In genomic region chr7:149003018-149003417, GRCh38 we compare ENCODE assay signal across 15 cellular contexts. TPM values are rescaled to one million over a fixed set of nuclear protein-coding genes. Genes with fewer than 3 reads are reported as not detected.
DNase-seq lines count a peak whose midpoint lies in the region; ATAC-seq and TF ChIP-seq lines count a peak whose summit lies in the region.
"Had no signal": no experiment of that assay in that cellular context is flagged by ENCODE, and none has a peak within 500 bp of the region (broad histone marks: within the 10 kb centered on the region; RNA-seq: fewer than 3 reads in every experiment).

No MANE protein-coding gene starts in this region.

- H3K9me3 ChIP-seq in spleen = no peaks in the 10 kb centered on the region
- H3K9me3 ChIP-seq: BE2C had no signal

- H3K79me2 ChIP-seq in GM23338 (replicated peaks; ENCODE audit: insufficient read depth) = 0 out of 2 replicates have a peak, but pooled peaks cover 3% of the 10 kb centered on the region

- peaks cover 9% of the 10 kb centered on the region; the same call in 1 of the 2 replicates for H4K20me1 ChIP-seq in GM23338 (replicated peaks; ENCODE audit: insufficient read depth)

- peaks cover 35% of the 10 kb centered on the region for H3K36me3 ChIP-seq in GM23338 (ENCODE audit: insufficient read depth)
- H3K36me3 ChIP-seq in spleen = peaks cover 0 to 72% (median 54%) of the 10 kb centered on the region in 6 donors

- TF ChIP-seq POLR2A in spleen (IDR thresholded peaks at IDR 0.05) = no peak

- no peak overlapping the region for H3K4me3 Mint-ChIP-seq in Calu3 (ENCODE audit: low read depth, unreplicated experiment)
- H3K4me3 Mint-ChIP-seq in GM23338 = no peak overlapping the region
- H3K4me3 Mint-ChIP-seq in endothelial cell (ENCODE audit: unreplicated experiment) = no peak overlapping the region
- H3K4me3 Mint-ChIP-seq: CD4-positive, CD25-positive, alpha-beta regulatory T cell; HFFc6 had no signal

- H3K4me1 Mint-ChIP-seq in Calu3 (ENCODE audit: low read depth, unreplicated experiment) (peaks cover 8% of the 10 kb centered on the region), GM23338 (peaks cover 2% of the 10 kb centered on the region; the same call in 2 of the 3 replicates), endothelial cell (ENCODE audit: unreplicated experiment) (no peaks in the 10 kb centered on the region)

- TF ChIP-seq CTCF in Calu3 (IDR thresholded peaks at IDR 0.05; ENCODE audit: unreplicated experiment) (no peak), GM23338 (conservative IDR thresholded peaks at IDR 0.05; ENCODE audit: low read depth in 2 of 2) (no peak), endothelial cell (IDR thresholded peaks at IDR 0.05; ENCODE audit: unreplicated experiment) (no peak), spleen (IDR thresholded peaks at IDR 0.05 in 8 of 11, conservative IDR thresholded peaks at IDR 0.05 in 3 of 11) (no peak)

- no TSS peak for BruUV-seq in Calu3 (replicated peaks; lab: Mats Ljungman, UMichigan)

- CTCF ChIA-PET in Calu3 (lab: Charles Lee) = no interaction called here

- H3K27ac Mint-ChIP-seq in Calu3 (ENCODE audit: unreplicated experiment) (peak overlapping the region; percentile 28), GM23338 (no peak overlapping the region), endothelial cell (ENCODE audit: unreplicated experiment) (peak overlapping the region; percentile 22)
- H3K27ac Mint-ChIP-seq: HFFc6 had no signal

- H3F3A ChIP-seq in GM23338 (replicated peaks; ENCODE audit: low read depth) = peaks cover 15% of the 10 kb centered on the region; the same call in 1 of the 2 replicates

- H3K27me3 Mint-ChIP-seq in Calu3 (ENCODE audit: unreplicated experiment) = no peaks in the 10 kb centered on the region
- H3K27me3 Mint-ChIP-seq in GM23338 (ENCODE audit: insufficient read depth, low read depth, poor library complexity) = peaks cover 10% of the 10 kb centered on the region
- no peaks in the 10 kb centered on the region for H3K27me3 Mint-ChIP-seq in endothelial cell (ENCODE audit: unreplicated experiment)
- H3K27me3 Mint-ChIP-seq: CD4-positive, CD25-positive, alpha-beta regulatory T cell; CD8-positive, alpha-beta memory T cell had no signal

- H3K27me3 ChIP-seq in GM23338 (ENCODE audit: insufficient read depth) (no peaks in the 10 kb centered on the region), spleen (replicated peaks in 1 of 7) (no peaks in the 10 kb centered on the region)
- H3K27me3 ChIP-seq: BE2C had no signal

- H3K36me3 Mint-ChIP-seq in Calu3 (ENCODE audit: insufficient read depth, unreplicated experiment) = peaks cover 69% of the 10 kb centered on the region
- peaks cover 63% of the 10 kb centered on the region for H3K36me3 Mint-ChIP-seq in GM23338 (ENCODE audit: low read depth)
- H3K36me3 Mint-ChIP-seq in endothelial cell (ENCODE audit: low read depth, unreplicated experiment) = peaks cover 35% of the 10 kb centered on the region

- DNase-seq in Calu3 (no peak), GM23338 (ENCODE audit: low spot score) (no peak), endothelial cell (ENCODE audit: low spot score) (no peak), spleen (peak; percentile 58)
- DNase-seq: ACHN; BE2C; C1 segment of cervical spinal cord; CD4-positive, CD25-positive, alpha-beta regulatory T cell; CD8-positive, alpha-beta memory T cell; COR-L47; GM23248; HCEC 1CT; HFFc6 had no signal

- H3K4me3 ChIP-seq in GM23338 (no peak overlapping the region), spleen (no peak overlapping the region)
- H3K4me3 ChIP-seq: GM23248 had no signal

- H3K9me3 Mint-ChIP-seq in Calu3 (ENCODE audit: low read depth, unreplicated experiment) (no peaks in the 10 kb centered on the region), GM23338 (no peaks in the 10 kb centered on the region; the same call in 2 of the 3 replicates), endothelial cell (ENCODE audit: unreplicated experiment) (no peaks in the 10 kb centered on the region)
- H3K9me3 Mint-ChIP-seq: CD4-positive, CD25-positive, alpha-beta regulatory T cell; CD8-positive, alpha-beta memory T cell; HFFc6 had no signal

- no peak overlapping the region for H2AFZ ChIP-seq in GM23338
- H2AFZ ChIP-seq: GM23248 had no signal

- H3K27ac ChIP-seq in GM23338 (ENCODE audit: low read depth) (0 out of 2 replicates have a peak overlapping the region, but pooled peaks have one; percentile 26), spleen (no peak overlapping the region)
- H3K27ac ChIP-seq: GM23248 had no signal

- ATAC-seq in GM23338 (no peak), GM21786 (IDR thresholded peaks at IDR 0.05; ENCODE audit: unreplicated experiment) (no peak), HG03045 (IDR thresholded peaks at IDR 0.05; ENCODE audit: unreplicated experiment) (no peak)

- H3K4me1 ChIP-seq in GM23338 (ENCODE audit: insufficient read depth) (no peaks in the 10 kb centered on the region), spleen (peaks cover 0 to 13% (median 4%) of the 10 kb centered on the region in 6 donors)
- H3K4me1 ChIP-seq: BE2C had no signal

- H3K9me2 ChIP-seq in GM23338 (ENCODE audit: insufficient read depth) = no peaks in the 10 kb centered on the region

- no peak overlapping the region for H3K4me2 ChIP-seq in GM23338

- WGBS in spleen, 5 donors = 88 to 94% (median 91%) methylated on average over 11 of the region's 11 CpGs

- intact Hi-C loops in Calu3 (cut with micrococcal nuclease; ENCODE audit: unreplicated experiment) (no loop called here), spleen (cut with DNase I; ENCODE audit: low total_unique reads) (no loop called here)

TF ChIP-seq in GM23338, 12 proteins besides CTCF, POLR2A, EP300 and RAD21 (continues in another document):
- TF ChIP-seq, protein P1, sequence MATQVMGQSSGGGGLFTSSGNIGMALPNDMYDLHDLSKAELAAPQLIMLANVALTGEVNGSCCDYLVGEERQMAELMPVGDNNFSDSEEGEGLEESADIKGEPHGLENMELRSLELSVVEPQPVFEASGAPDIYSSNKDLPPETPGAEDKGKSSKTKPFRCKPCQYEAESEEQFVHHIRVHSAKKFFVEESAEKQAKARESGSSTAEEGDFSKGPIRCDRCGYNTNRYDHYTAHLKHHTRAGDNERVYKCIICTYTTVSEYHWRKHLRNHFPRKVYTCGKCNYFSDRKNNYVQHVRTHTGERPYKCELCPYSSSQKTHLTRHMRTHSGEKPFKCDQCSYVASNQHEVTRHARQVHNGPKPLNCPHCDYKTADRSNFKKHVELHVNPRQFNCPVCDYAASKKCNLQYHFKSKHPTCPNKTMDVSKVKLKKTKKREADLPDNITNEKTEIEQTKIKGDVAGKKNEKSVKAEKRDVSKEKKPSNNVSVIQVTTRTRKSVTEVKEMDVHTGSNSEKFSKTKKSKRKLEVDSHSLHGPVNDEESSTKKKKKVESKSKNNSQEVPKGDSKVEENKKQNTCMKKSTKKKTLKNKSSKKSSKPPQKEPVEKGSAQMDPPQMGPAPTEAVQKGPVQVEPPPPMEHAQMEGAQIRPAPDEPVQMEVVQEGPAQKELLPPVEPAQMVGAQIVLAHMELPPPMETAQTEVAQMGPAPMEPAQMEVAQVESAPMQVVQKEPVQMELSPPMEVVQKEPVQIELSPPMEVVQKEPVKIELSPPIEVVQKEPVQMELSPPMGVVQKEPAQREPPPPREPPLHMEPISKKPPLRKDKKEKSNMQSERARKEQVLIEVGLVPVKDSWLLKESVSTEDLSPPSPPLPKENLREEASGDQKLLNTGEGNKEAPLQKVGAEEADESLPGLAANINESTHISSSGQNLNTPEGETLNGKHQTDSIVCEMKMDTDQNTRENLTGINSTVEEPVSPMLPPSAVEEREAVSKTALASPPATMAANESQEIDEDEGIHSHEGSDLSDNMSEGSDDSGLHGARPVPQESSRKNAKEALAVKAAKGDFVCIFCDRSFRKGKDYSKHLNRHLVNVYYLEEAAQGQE (IDR thresholded peaks at IDR 0.05; ENCODE audit: unreplicated experiment) = no peak
- no peak for TF ChIP-seq NANOG (IDR thresholded peaks at IDR 0.05; ENCODE audit: borderline replicate concordance)

RNA-seq across cellular contexts. Expression of gene PDIA4, which starts 25.3 kb away (rescaled TPM):
- total RNA-seq in Calu3 (2022) (332 and 351 TPM in 2 replicates), endothelial cell (ENCODE audit: unreplicated experiment) (266 TPM), spleen (100 to 1,000 TPM in 3 of 7 donors, 10 to 100 TPM in 4; 81.1 to 160 (median 90.0) TPM)
- total RNA-seq in GM23338 (2014; rRNA removed; shearing (Covaris generic)) = 326 and 332 TPM in 2 replicates
- polyA plus RNA-seq in GM23338 (2016; fragmentation: Nextera tagmentation; extraction: Ambion mirVana) (194 and 196 TPM in 2 replicates), spleen (10 to 100 TPM; 21.6 to 33.2 (median 33.2) TPM)
